In genomic region chr9:97512966-97513560, GRCh38 we compare ENCODE assay signal across 23 cellular contexts. TPM values are rescaled to one million over a fixed set of nuclear protein-coding genes. Genes with fewer than 3 reads are reported as not detected.
DNase-seq lines count a peak whose midpoint lies in the region; ATAC-seq and TF ChIP-seq lines count a peak whose summit lies in the region.
"Had no signal": no experiment of that assay in that cellular context is flagged by ENCODE, and none has a peak within 500 bp of the region (broad histone marks: within the 10 kb centered on the region; RNA-seq: fewer than 3 reads in every experiment).

No MANE protein-coding gene starts in this region.

- H3K36me3 ChIP-seq in thyroid gland, result no peaks in the 10 kb centered on the region
- H3K36me3 ChIP-seq: SJCRH30 had no signal

- H2BK12ac ChIP-seq in H9 (ENCODE audit: insufficient read length, low read depth, low read length), result no peak overlapping the region

- no peaks in the 10 kb centered on the region for H3K27me3 ChIP-seq in H9 (ENCODE audit: insufficient read depth, low read length)
- H3K27me3 ChIP-seq in thyroid gland, result no peaks in the 10 kb centered on the region
- H3K27me3 ChIP-seq: SJCRH30 had no signal

- H3K4me1 ChIP-seq in H9 (ENCODE audit: insufficient read depth, low read length), result no peaks in the 10 kb centered on the region
- peaks cover 0 to 52% of the 10 kb centered on the region in 2 donors for H3K4me1 ChIP-seq in thyroid gland
- H3K4me1 ChIP-seq: SJCRH30 had no signal

- no peak overlapping the region for H3K9ac ChIP-seq in H9 (ENCODE audit: extremely low read depth, insufficient read length, low read length)

- H3K27ac ChIP-seq in H9 (ENCODE audit: insufficient read length, low read depth, low read length), result no peak overlapping the region
- peak overlapping the region; percentile 0 to 71 (median 24) for H3K27ac ChIP-seq in thyroid gland
- H3K27ac ChIP-seq: SJCRH30 had no signal

- H4K8ac ChIP-seq in H9 (replicated peaks; ENCODE audit: insufficient read length, low read depth, low read length), result no peak overlapping the region

- H3K4ac ChIP-seq in H9 (ENCODE audit: low read depth, low read length), result no peak overlapping the region

- no peaks in the 10 kb centered on the region; a peak in 1 of 7 replicates for H3K36me3 Mint-ChIP-seq in H9 (ENCODE audit: insufficient read depth in 1 of 3, low read depth in 3 of 3)
- H3K36me3 Mint-ChIP-seq: CD4-positive, alpha-beta memory T cell had no signal

- H2AK5ac ChIP-seq in H9 (ENCODE audit: insufficient read length, low read length), result no peak overlapping the region

- no peaks in the 10 kb centered on the region for H3K9me3 Mint-ChIP-seq in H9
- H3K9me3 Mint-ChIP-seq: CD4-positive, alpha-beta memory T cell had no signal

- peaks cover 10 to 16% of the 10 kb centered on the region in 2 experiments for H3K4me1 Mint-ChIP-seq in H9
- H3K4me1 Mint-ChIP-seq: CD4-positive, alpha-beta memory T cell had no signal

- no peak overlapping the region for H3K4me3 Mint-ChIP-seq in H9
- H3K4me3 Mint-ChIP-seq: CD4-positive, alpha-beta memory T cell had no signal

- no peak overlapping the region for H3T11ph ChIP-seq in H9 (ENCODE audit: low read length)

- H3K56ac ChIP-seq in H9 (ENCODE audit: insufficient read length, low read depth, low read length), result no peak overlapping the region

- no peak overlapping the region for H2BK5ac ChIP-seq in H9 (ENCODE audit: insufficient read length, low read length)

- intact Hi-C loops in thyroid gland (cut with DNase I), result no loop called here

- no peak overlapping the region for H2BK120ac ChIP-seq in H9 (ENCODE audit: low read depth, low read length, poor library complexity, severe bottlenecking)

- no CpG with 5 or more reads among the region's 8 CpGs for WGBS in H9 (ENCODE audit: extremely low coverage, insufficient read length, low lambda C conversion rate)
- 53 to 67% methylated on average over 8 of the region's 8 CpGs for WGBS in thyroid gland, 2 donors

- H3K23ac ChIP-seq in H9 (ENCODE audit: insufficient read length, low read depth, low read length), result no peak overlapping the region

- H4K20me1 ChIP-seq in H9 (ENCODE audit: control insufficient read depth, insufficient read depth, insufficient read length), result no peaks in the 10 kb centered on the region

- no peak overlapping the region for H2BK15ac ChIP-seq in H9 (ENCODE audit: low read depth, low read length)

- no peaks in the 10 kb centered on the region for H3K23me2 ChIP-seq in H9 (ENCODE audit: insufficient read length, low read depth, low read length, poor library complexity, severe bottlenecking)

- no peak overlapping the region for H2AFZ ChIP-seq in H9 (ENCODE audit: low read length)

- H4K5ac ChIP-seq in H9 (ENCODE audit: insufficient read length, low read depth, low read length), result no peak overlapping the region

- no peaks in the 10 kb centered on the region for H3K9me3 ChIP-seq in H9 (ENCODE audit: control insufficient read depth, low read depth, low read length)
- no peaks in the 10 kb centered on the region for H3K9me3 ChIP-seq in thyroid gland
- H3K9me3 ChIP-seq: SJCRH30 had no signal

- H3K79me1 ChIP-seq in H9 (ENCODE audit: insufficient read depth, low read depth, low read length, poor library complexity, severe bottlenecking), result no peaks in the 10 kb centered on the region

- H3K27me3 Mint-ChIP-seq in H9 (ENCODE audit: low read depth), result peaks cover 5% of the 10 kb centered on the region; the same call in 1 of the 2 replicates

- TF ChIP-seq POLR2A in thyroid gland (IDR thresholded peaks at IDR 0.05), result no peak

- no peak overlapping the region for H3K4me2 ChIP-seq in H9 (ENCODE audit: insufficient read depth, insufficient read length, low read length)

- no peak overlapping the region for H4K91ac ChIP-seq in H9 (ENCODE audit: insufficient read length, low read depth, low read length)

- no peak overlapping the region for H3K14ac ChIP-seq in H9 (ENCODE audit: insufficient read depth, low read length)

- no peak for TF ChIP-seq CTCF in GM12865 (IDR thresholded peaks at IDR 0.05; ENCODE audit: insufficient read depth, low read depth, low read length, missing control alignments)
- TF ChIP-seq CTCF in H9 (conservative IDR thresholded peaks at IDR 0.05), result no peak
- no peak for TF ChIP-seq CTCF in thyroid gland (IDR thresholded peaks at IDR 0.05)

- no peak overlapping the region for H3K18ac ChIP-seq in H9 (ENCODE audit: insufficient read length, low read depth, low read length)

- H2BK20ac ChIP-seq in H9 (ENCODE audit: low read depth, low read length, poor library complexity, severe bottlenecking), result no peak overlapping the region

- DNase-seq in GM12865 (ENCODE audit: low read depth), result peak; percentile 29
- peak; percentile 15 for DNase-seq in H9
- DNase-seq in left lobe of liver (ENCODE audit: low spot score), result peak; percentile 35
- peak; percentile 70 to 81 for DNase-seq in thyroid gland
- no peak for DNase-seq in activated CD4-positive, alpha-beta T cell treated with anti-CD3 and anti-CD28 coated beads, Interleukin-2, amount 50 U/mL, for 1 hour
- DNase-seq: C1 segment of cervical spinal cord; CD4-positive, alpha-beta memory T cell; COR-L47; DMS53; NCI-H1048; NCI-H1417; NCI-H1694; NCI-H2029 treated with DMSO at 0.1 percent for 48 hours; NCI-H446 treated with DMSO at 0.1 percent for 48 hours; NCI-H526; NCI-H82; NK-92 treated with Interleukin-12 subunit alpha and Interleukin-12 subunit beta, amount 100 ng/mL, for 24 hours; PC-3; SJCRH30 had no signal

- no peaks in the 10 kb centered on the region for H3K79me2 ChIP-seq in H9 (ENCODE audit: insufficient read depth, low read length)

- ATAC-seq in left lobe of liver (no peak), GM21717 (IDR thresholded peaks at IDR 0.05; ENCODE audit: unreplicated experiment) (no peak), GM18520 (IDR thresholded peaks at IDR 0.05; ENCODE audit: unreplicated experiment) (no peak)
- ATAC-seq: PC-3 had no signal

- no peak overlapping the region for H3K4me3 ChIP-seq in GM12865 (ENCODE audit: low read depth, low read length)
- H3K4me3 ChIP-seq in thyroid gland (replicated peaks in 1 of 3), result no peak overlapping the region
- H3K4me3 ChIP-seq: SJCRH30 had no signal

- H3K27ac Mint-ChIP-seq in H9, result no peak overlapping the region

RNA-seq across cellular contexts. Expression of gene TMOD1, which starts 11.6 kb away (rescaled TPM):
- total RNA-seq in H9 (2021), result 0.72 and 0.98 TPM in 2 replicates
- total RNA-seq in left lobe of liver, result 10.6 TPM
- total RNA-seq in thyroid gland, result 10 to 100 TPM; 33.4 to 38.6 (median 37.0) TPM
- total RNA-seq: G401, HT-29, PC-3 had no signal
